8 cellular contexts compared by ENCODE assay signal in the genomic region with DNA sequence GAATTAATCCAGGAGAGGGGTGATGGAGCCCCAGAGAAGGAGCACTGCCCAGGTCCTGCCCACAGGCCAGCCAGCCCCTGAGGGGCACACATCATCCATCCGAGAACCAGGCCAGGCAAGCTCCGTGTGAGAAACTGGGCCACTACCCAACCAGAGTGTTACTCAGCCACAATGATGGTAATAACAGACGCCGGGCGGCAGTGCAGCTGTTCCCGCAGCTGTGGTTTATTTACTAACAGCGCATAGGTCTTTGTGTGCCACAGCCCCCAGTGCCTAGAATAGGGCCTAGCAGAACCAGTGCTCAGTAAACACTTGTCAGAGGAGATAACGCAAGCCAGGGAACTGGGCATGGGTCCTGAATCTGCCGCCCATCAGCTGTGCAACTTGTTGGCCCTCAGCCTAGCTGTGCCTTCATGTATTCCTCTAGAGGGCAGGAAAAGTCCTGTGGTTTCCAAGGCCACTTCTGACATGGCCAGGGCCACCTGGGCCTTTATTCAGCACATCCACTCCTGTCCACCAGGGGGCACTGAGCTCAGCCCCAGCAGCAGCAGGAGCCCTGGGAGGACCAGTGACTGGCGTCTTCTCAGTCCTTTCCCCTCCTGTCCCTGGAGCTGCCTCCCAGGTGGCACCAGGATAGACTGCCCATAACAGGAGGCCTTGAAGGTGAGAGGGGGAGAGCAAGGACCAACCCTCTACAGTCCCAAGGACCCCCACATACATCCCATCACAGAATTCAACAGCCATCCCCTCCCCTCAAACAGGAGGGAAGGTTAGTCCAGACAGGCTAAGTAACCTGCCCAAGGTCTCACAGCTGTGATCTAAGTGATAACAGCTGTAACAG. TPM values are rescaled to one million over a fixed set of nuclear protein-coding genes. Genes with fewer than 3 reads are reported as not detected.
A peak's percentile ranks its signal among the peaks of the same experiment; 100 is the strongest.
DNase-seq lines count a peak whose midpoint lies in the region; ATAC-seq and TF ChIP-seq lines count a peak whose summit lies in the region.

No MANE protein-coding gene starts in this region.

- H3K4me3 ChIP-seq in CD4-positive, alpha-beta memory T cell (ENCODE audit: low read length in 2 of 2) = no peak overlapping the region
- H3K4me3 ChIP-seq in Peyer's patch = no peak overlapping the region
- H3K4me3 ChIP-seq in fibroblast of pulmonary artery (replicated peaks; ENCODE audit: low read depth, low read length) = no peak overlapping the region
- H3K4me3 ChIP-seq in parathyroid adenoma (ENCODE audit: low read depth, low read length) = no peak overlapping the region

- no peaks in the 10 kb centered on the region for H3K9me3 ChIP-seq in CD4-positive, alpha-beta memory T cell (ENCODE audit: control insufficient read depth in 1 of 2, low read length in 2 of 2)
- H3K9me3 ChIP-seq in Peyer's patch (no peaks in the 10 kb centered on the region), parathyroid adenoma (ENCODE audit: control insufficient read depth, low read length) (no peaks in the 10 kb centered on the region)

- peaks cover 0 to 4% (median 0%) of the 10 kb centered on the region in 8 donors for H3K9me3 Mint-ChIP-seq in CD4-positive, alpha-beta memory T cell

- intact Hi-C loops in CD4-positive, alpha-beta memory T cell (cut with micrococcal nuclease) = loop anchor here (2.0 kb wide), 1 partner anchor 191 kb away; no protein-coding TSS in a partner anchor

- no peak for ATAC-seq in GM21528 (IDR thresholded peaks at IDR 0.05; ENCODE audit: low FRiP score, unreplicated experiment)
- no peak for ATAC-seq in HG02970 (IDR thresholded peaks at IDR 0.05; ENCODE audit: low FRiP score, unreplicated experiment)

- H2AFZ ChIP-seq in parathyroid adenoma = no peak overlapping the region

- H3K4me1 Mint-ChIP-seq in CD4-positive, alpha-beta memory T cell = peaks cover 30 to 68% (median 50%) of the 10 kb centered on the region in 4 donors

- TF ChIP-seq CTCF in Peyer's patch (IDR thresholded peaks at IDR 0.05) = peak; percentile 66 to 91 (median 84)
- peak; percentile 96 for TF ChIP-seq CTCF in fibroblast of pulmonary artery (IDR thresholded peaks at IDR 0.05; ENCODE audit: low read length, missing control alignments)
- peak; percentile 83 for TF ChIP-seq CTCF in parathyroid adenoma (IDR thresholded peaks at IDR 0.05)

- peaks cover 18 to 27% of the 10 kb centered on the region in 2 donors for H3K36me3 Mint-ChIP-seq in CD4-positive, alpha-beta memory T cell

- no peaks in the 10 kb centered on the region for H3K27me3 ChIP-seq in CD4-positive, alpha-beta memory T cell (ENCODE audit: insufficient read depth, low read length)
- H3K27me3 ChIP-seq in Peyer's patch (no peaks in the 10 kb centered on the region), parathyroid adenoma (ENCODE audit: control insufficient read depth, insufficient read depth, low read length) (no peaks in the 10 kb centered on the region)

- no peak overlapping the region for H3K27ac ChIP-seq in CD4-positive, alpha-beta memory T cell (ENCODE audit: low read depth, low read length)
- peak overlapping the region in 2 of 4 donors; percentile 6 to 10 for H3K27ac ChIP-seq in Peyer's patch
- H3K27ac ChIP-seq in parathyroid adenoma = no peak overlapping the region

- DNase-seq in CD4-positive, alpha-beta memory T cell = peak; percentile 68 to 75 (median 72)
- peak; percentile 88 for DNase-seq in HT1080 (ENCODE audit: low read depth)
- peak; percentile 53 to 87 (median 80) for DNase-seq in Peyer's patch
- DNase-seq in activated T-helper 1 cell treated with Interleukin-2 at 50 U/mL for 16 hours (ENCODE audit: low read depth) = peak; percentile 55
- DNase-seq in fibroblast of pulmonary artery (ENCODE audit: low read depth) = peak; percentile 75

- CTCF ChIA-PET in CD4-positive, alpha-beta memory T cell (lab: Charles Lee; ENCODE audit: partially characterized antibody) = interaction anchor here (0.6 to 7.4 kb wide), 45 partner anchors 8 to 283 kb away, joined by 3 to 69 read pairs (median 5); a partner anchor contains a TSS

- no peak overlapping the region for H3K4me2 ChIP-seq in parathyroid adenoma (ENCODE audit: low read length)

- no peak overlapping the region for H3K9ac ChIP-seq in parathyroid adenoma

- peaks cover 63% of the 10 kb centered on the region for H3K4me1 ChIP-seq in CD4-positive, alpha-beta memory T cell (ENCODE audit: insufficient read depth, low read length)
- H3K4me1 ChIP-seq in Peyer's patch = peaks cover 6 to 44% (median 35%) of the 10 kb centered on the region in 4 donors
- H3K4me1 ChIP-seq in parathyroid adenoma = peaks cover 14% of the 10 kb centered on the region

- H3K4me3 Mint-ChIP-seq in CD4-positive, alpha-beta memory T cell = peak overlapping the region; percentile 26 to 87 (median 51)

- peaks cover 10% of the 10 kb centered on the region for H3K36me3 ChIP-seq in CD4-positive, alpha-beta memory T cell (ENCODE audit: insufficient read depth, low read length)
- H3K36me3 ChIP-seq in Peyer's patch (peaks cover 0 to 25% (median 0%) of the 10 kb centered on the region in 3 donors), parathyroid adenoma (ENCODE audit: control insufficient read depth, insufficient read depth, low read length) (no peaks in the 10 kb centered on the region)

- no peak for TF ChIP-seq POLR2A in Peyer's patch (IDR thresholded peaks at IDR 0.05)

- H3K79me2 ChIP-seq in parathyroid adenoma = peaks cover 3% of the 10 kb centered on the region

- H3K27ac Mint-ChIP-seq in CD4-positive, alpha-beta memory T cell = peak overlapping the region in 6 of 7 donors; percentile 37 to 85 (median 72)

- H3K27me3 Mint-ChIP-seq in CD4-positive, alpha-beta memory T cell = no peaks in the 10 kb centered on the region

- POLR2A ChIA-PET in CD4-positive, alpha-beta memory T cell (lab: Charles Lee; ENCODE audit: partially characterized antibody) = interaction anchor here (0.8 to 5.5 kb wide), 14 partner anchors 8 to 191 kb away, joined by 3 to 31 read pairs (median 4); a partner anchor contains a TSS

RNA-seq across cellular contexts. Expression of a gene that starts 2.1 kb away (rescaled TPM):
- 10 to 100 TPM; 17.3 TPM for total RNA-seq in CD4-positive, alpha-beta memory T cell
- 1 to 10 TPM in 1 of 2 donors, under 1 TPM in 1; 0.28 to 1.2 TPM for polyA plus RNA-seq in CD4-positive, alpha-beta memory T cell
- total RNA-seq in HT1080 (2014; rRNA removed; shearing (Covaris generic)) = 22.3 and 24.6 TPM in 2 replicates
- 25.0 and 25.6 TPM in 2 replicates for polyA plus RNA-seq in HT1080 (2015; cell fraction: cytosol; rRNA removed)
- polyA plus RNA-seq in HT1080 (2015; cell fraction: nucleus; rRNA removed) = 48.0 and 56.3 TPM in 2 replicates
- total RNA-seq in Peyer's patch = 10 to 100 TPM in 3 of 4 donors, 1 to 10 TPM in 1; 6.8 to 25.8 (median 18.5) TPM

RNA-seq across cellular contexts. Expression of a gene that starts 6.0 kb away (rescaled TPM):
- total RNA-seq in CD4-positive, alpha-beta memory T cell = 10 to 100 TPM; 70.9 to 72.1 TPM
- polyA plus RNA-seq in CD4-positive, alpha-beta memory T cell = 100 to 1,000 TPM; 209 to 229 TPM
- 633 and 661 TPM in 2 replicates for total RNA-seq in HT1080 (2014; rRNA removed; shearing (Covaris generic))
- polyA plus RNA-seq in HT1080 (2015; cell fraction: cytosol; rRNA removed) = 371 and 479 TPM in 2 replicates
- 128 and 133 TPM in 2 replicates for polyA plus RNA-seq in HT1080 (2015; cell fraction: nucleus; rRNA removed)
- 100 to 1,000 TPM in 3 of 4 donors, 10 to 100 TPM in 1; 55.3 to 215 (median 132) TPM for total RNA-seq in Peyer's patch

RNA-seq across cellular contexts. Expression of a gene that starts 6.1 kb away (rescaled TPM):
- 10 to 100 TPM; 19.8 to 20.5 TPM for total RNA-seq in CD4-positive, alpha-beta memory T cell
- polyA plus RNA-seq in CD4-positive, alpha-beta memory T cell = 10 to 100 TPM; 13.3 to 16.0 TPM
- total RNA-seq in HT1080 (2014; rRNA removed; shearing (Covaris generic)) = 31.2 and 31.5 TPM in 2 replicates
- polyA plus RNA-seq in HT1080 (2015; cell fraction: cytosol; rRNA removed) = 44.4 and 47.7 TPM in 2 replicates
- polyA plus RNA-seq in HT1080 (2015; cell fraction: nucleus; rRNA removed) = 99.3 and 118 TPM in 2 replicates
- total RNA-seq in Peyer's patch = 10 to 100 TPM; 37.0 to 58.6 (median 46.3) TPM

RNA-seq across cellular contexts. Expression of a gene that starts 41.9 kb away (rescaled TPM):
- 100 to 1,000 TPM; 114 to 123 TPM for total RNA-seq in CD4-positive, alpha-beta memory T cell
- polyA plus RNA-seq in CD4-positive, alpha-beta memory T cell = 100 to 1,000 TPM; 223 to 322 TPM
- 213 and 237 TPM in 2 replicates for total RNA-seq in HT1080 (2014; rRNA removed; shearing (Covaris generic))
- polyA plus RNA-seq in HT1080 (2015; cell fraction: cytosol; rRNA removed) = 289 and 296 TPM in 2 replicates
- polyA plus RNA-seq in HT1080 (2015; cell fraction: nucleus; rRNA removed) = 248 and 260 TPM in 2 replicates
- 100 to 1,000 TPM; 193 to 321 (median 268) TPM for total RNA-seq in Peyer's patch

RNA-seq across cellular contexts. Expression of a gene that starts 48.2 kb away (rescaled TPM):
- total RNA-seq in CD4-positive, alpha-beta memory T cell = 100 to 1,000 TPM; 167 to 168 TPM
- 10 to 100 TPM; 62.3 to 96.7 TPM for polyA plus RNA-seq in CD4-positive, alpha-beta memory T cell
- total RNA-seq in HT1080 (2014; rRNA removed; shearing (Covaris generic)) = 27.7 and 29.8 TPM in 2 replicates
- 15.6 and 23.1 TPM in 2 replicates for polyA plus RNA-seq in HT1080 (2015; cell fraction: cytosol; rRNA removed)
- polyA plus RNA-seq in HT1080 (2015; cell fraction: nucleus; rRNA removed) = 30.4 and 36.1 TPM in 2 replicates
- total RNA-seq in Peyer's patch = 10 to 100 TPM; 19.4 to 41.0 (median 23.3) TPM
